25 cellular contexts compared by ENCODE assay signal in the genomic region with DNA sequence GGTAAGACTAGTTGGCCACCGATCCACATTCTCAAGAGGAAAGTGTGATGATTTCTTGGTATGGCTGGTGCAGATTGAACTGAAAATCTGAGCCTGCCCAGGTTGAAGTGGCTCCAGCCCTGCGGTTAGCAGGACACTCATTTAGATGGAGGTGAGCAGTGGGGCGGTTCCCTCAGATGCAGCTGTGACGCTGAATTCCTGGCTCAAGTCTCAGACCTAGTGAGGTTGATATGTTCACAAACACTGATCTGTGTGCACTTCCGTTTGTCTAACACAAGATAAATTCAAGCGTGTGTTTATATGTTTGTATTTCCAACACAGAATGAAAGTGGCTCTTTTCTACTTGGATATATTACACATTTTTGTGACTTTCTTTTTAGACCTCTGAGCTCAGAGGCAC.
DNase-seq lines count a peak whose midpoint lies in the region; ATAC-seq and TF ChIP-seq lines count a peak whose summit lies in the region.
"Had no signal": no experiment of that assay in that cellular context is flagged by ENCODE, and none has a peak within 500 bp of the region (broad histone marks: within the 10 kb centered on the region; RNA-seq: fewer than 3 reads in every experiment).

No MANE protein-coding gene starts in this region.

- ATAC-seq in HG03520 (IDR thresholded peaks at IDR 0.05; ENCODE audit: unreplicated experiment) (no peak), GM18502 (IDR thresholded peaks at IDR 0.05; ENCODE audit: poor library complexity, unreplicated experiment) (no peak), GM19397 (IDR thresholded peaks at IDR 0.05; ENCODE audit: unreplicated experiment) (no peak)
- ATAC-seq: naive thymus-derived CD4-positive, alpha-beta T cell; right cardiac atrium had no signal

- no peaks in the 10 kb centered on the region for H3K9me3 ChIP-seq in muscle layer of colon (ENCODE audit: low read length)
- H3K9me3 ChIP-seq: thoracic aorta had no signal

- H3K27ac ChIP-seq in VCaP (peak overlapping the region; percentile 85), muscle layer of colon (ENCODE audit: low read depth, low read length) (peak overlapping the region; percentile 68)
- H3K27ac ChIP-seq: BLaER1 treated with 17β-estradiol and CSF1 and Interleukin-3, amounts not matched to agents 10 nM and 100 nM; dorsolateral prefrontal cortex; thoracic aorta had no signal

- no peaks in the 10 kb centered on the region for H3K36me3 ChIP-seq in muscle layer of colon (ENCODE audit: insufficient read depth, low read length)
- H3K36me3 ChIP-seq: BLaER1 treated with 17β-estradiol and CSF1 and Interleukin-3, amounts not matched to agents 10 nM and 100 nM; thoracic aorta had no signal

- H3K4me1 ChIP-seq in muscle layer of colon (ENCODE audit: insufficient read depth, low read length): peaks cover 42% of the 10 kb centered on the region

- TF ChIP-seq CTCF in LNCaP clone FGC (IDR thresholded peaks at IDR 0.05; ENCODE audit: control insufficient read depth, extremely low read depth, insufficient read depth): no peak
- TF ChIP-seq CTCF in VCaP (conservative IDR thresholded peaks at IDR 0.05): no peak

- DNase-seq in DMS153 treated with DMSO at 0.1 percent for 48 hours (lab: John Stamatoyannopoulos, UW; ENCODE audit: unreplicated experiment) (peak; percentile 37), LNCaP clone FGC (ENCODE audit: low read depth) (peak; percentile 74), SW 1271 (lab: John Stamatoyannopoulos, UW) (no peak)
- DNase-seq: activated CD4-positive, alpha-beta T cell treated with anti-CD3 and anti-CD28 coated beads, Interleukin-2, amount 50 U/mL, for 48 hours; activated CD4-positive, CD25-positive, alpha-beta regulatory T cell; activated effector memory CD4-positive, alpha-beta T cell treated with anti-CD3 and anti-CD28 coated beads, Interleukin-2, amount 50 U/mL, for 16 hours; Calu3; dorsolateral prefrontal cortex; IMR-90; kidney; naive thymus-derived CD4-positive, alpha-beta T cell; NCI-H2081 treated with DMSO at 0.1 percent for 48 hours; NCI-H524; right cardiac atrium; stimulated activated CD4-positive, alpha-beta T cell treated with anti-CD3 and anti-CD28 coated beads, Interleukin-12 subunit alpha, Interleukin-12 subunit beta, amount 100 ng/mL, for 4 hours; stimulated activated CD4-positive, alpha-beta T cell treated with anti-CD3 and anti-CD28 coated beads, Interleukin-4, amount 100 ng/mL, for 4 hours; stimulated activated naive CD4-positive, alpha-beta T cell; T1000 had no signal

- no peak overlapping the region for H3K9ac ChIP-seq in muscle layer of colon (ENCODE audit: low read length)
- H3K9ac ChIP-seq: BLaER1 treated with 17β-estradiol and CSF1 and Interleukin-3, amounts not matched to agents 10 nM and 100 nM had no signal

- H3K4me3 ChIP-seq in LNCaP clone FGC (ENCODE audit: low read depth, low read length): no peak overlapping the region
- no peak overlapping the region for H3K4me3 ChIP-seq in muscle layer of colon (ENCODE audit: low read depth in 1 of 2, low read length in 2 of 2)
- H3K4me3 ChIP-seq: BLaER1 treated with 17β-estradiol and CSF1 and Interleukin-3, amounts not matched to agents 10 nM and 100 nM; dorsolateral prefrontal cortex; thoracic aorta had no signal

- H3K27me3 ChIP-seq in muscle layer of colon (ENCODE audit: control insufficient read depth in 1 of 2, insufficient read depth in 2 of 2, low read length in 2 of 2): no peaks in the 10 kb centered on the region
- H3K27me3 ChIP-seq: BLaER1 treated with 17β-estradiol and CSF1 and Interleukin-3, amounts not matched to agents 10 nM and 100 nM had no signal

Comparison
In these comparisons a context has a peak if more than half of its experiments do, and no peak if none do; other contexts are left out.
1. DNase-seq: peak in DMS153 treated with DMSO at 0.1 percent for 48 hours (single experiment) and LNCaP clone FGC (single experiment); none in SW 1271 (0 of 2).